In the genomic region with DNA sequence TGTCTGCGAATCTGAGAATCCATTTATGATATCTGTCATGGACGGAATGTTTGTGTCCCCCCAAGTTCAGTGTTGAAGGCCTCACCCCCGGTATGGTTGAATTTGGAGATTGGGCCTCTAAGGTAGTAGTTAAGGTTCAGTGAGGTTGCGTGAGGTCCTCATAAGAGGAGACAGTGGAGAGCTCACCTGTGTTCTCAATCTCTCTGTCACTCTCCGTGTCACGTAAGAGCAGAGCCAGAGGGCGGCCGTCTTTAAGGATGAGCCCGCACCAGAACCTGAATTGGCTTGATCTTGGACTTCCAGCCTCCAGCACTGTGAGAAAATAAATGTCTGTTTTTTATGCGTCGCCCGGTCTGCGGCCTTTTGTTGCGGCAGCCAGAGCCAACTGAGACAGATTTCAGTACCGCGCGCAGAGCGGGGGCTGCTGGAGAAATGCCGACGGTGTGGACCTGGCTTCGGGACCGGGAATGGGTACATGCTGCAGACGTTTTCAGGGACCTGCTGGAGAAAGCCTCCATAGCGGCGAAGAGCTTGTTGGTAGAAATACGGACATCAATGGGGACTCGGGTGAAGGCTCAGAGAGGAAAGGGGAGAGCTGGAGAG, we compare ENCODE assay signal across 24 cellular contexts. TPM values are rescaled to one million over a fixed set of nuclear protein-coding genes. Genes with fewer than 3 reads are reported as not detected.
DNase-seq lines count a peak whose midpoint lies in the region; ATAC-seq and TF ChIP-seq lines count a peak whose summit lies in the region.
"Had no signal": no experiment of that assay in that cellular context is flagged by ENCODE, and none has a peak within 500 bp of the region (broad histone marks: within the 10 kb centered on the region; RNA-seq: fewer than 3 reads in every experiment).

No MANE protein-coding gene starts in this region.

- peak; percentile 28 for DNase-seq in activated effector memory CD4-positive, alpha-beta T cell treated with anti-CD3 and anti-CD28 coated beads, Interleukin-2, amount 50 U/mL, for 16 hours
- no peak for DNase-seq in activated effector memory CD4-positive, alpha-beta T cell treated with Interleukin-2 at 50 U/mL for 16 hours
- DNase-seq in coronary artery (ENCODE audit: low spot score) (peak; percentile 52), left lobe of liver (ENCODE audit: low spot score) (peak; percentile 27), sciatic nerve (ENCODE audit: low spot score) (peak; percentile 43), GM10266 (ENCODE audit: extremely low spot score) (no peak), NCI-H446 treated with DMSO at 0.1 percent for 48 hours (lab: John Stamatoyannopoulos, UW) (no peak), GOT3 (lab: John Stamatoyannopoulos, UW) (no peak)
- DNase-seq: 8988T; ACHN; BE2C; C1 segment of cervical spinal cord; CD4-positive, alpha-beta memory T cell; CD4-positive, CD25-positive, alpha-beta regulatory T cell; CD8-positive, alpha-beta memory T cell; COR-L47; DMS 273 treated with DMSO at 0.1 percent for 48 hours; DMS153; DMS53; DMS79; DND-41; EL; GDM1 had no signal

- H3K4me3 ChIP-seq in coronary artery, result no peak overlapping the region
- H3K4me3 ChIP-seq: BLaER1 had no signal

- intact Hi-C loops in sciatic nerve (cut with DNase I), result no loop called here

- H3K27ac ChIP-seq in coronary artery, result no peak overlapping the region
- H3K27ac ChIP-seq: BLaER1 had no signal

- TF ChIP-seq CTCF in coronary artery (IDR thresholded peaks at IDR 0.05) (no peak), GM10266 (IDR thresholded peaks at IDR 0.05; ENCODE audit: control insufficient read depth, insufficient read depth, low read depth, missing control alignments) (no peak)

- ATAC-seq in left lobe of liver, result no peak
- no peak for ATAC-seq in sciatic nerve

RNA-seq across cellular contexts. Expression of a gene that starts 40.2 kb away (rescaled TPM):
- 8.5 TPM for total RNA-seq in left lobe of liver
- 20.5 TPM for total RNA-seq in sciatic nerve

RNA-seq across cellular contexts. Expression of a gene that starts 47.5 kb away (rescaled TPM):
- total RNA-seq in left lobe of liver (22.7 TPM), sciatic nerve (60.9 TPM)

Comparison
In these comparisons a context has a peak if more than half of its experiments do, and no peak if none do; other contexts are left out.
1. DNase-seq: peak in activated effector memory CD4-positive, alpha-beta T cell treated with anti-CD3 and anti-CD28 coated beads, Interleukin-2, amount 50 U/mL, for 16 hours (single experiment), coronary artery (single experiment), left lobe of liver (single experiment) and sciatic nerve (single experiment); none in activated effector memory CD4-positive, alpha-beta T cell treated with Interleukin-2 at 50 U/mL for 16 hours (single experiment), GM10266 (single experiment), NCI-H446 treated with DMSO at 0.1 percent for 48 hours (single experiment) and GOT3 (single experiment).